In genomic region chr10:63492317-63492690, GRCh38 we compare ENCODE assay signal across 8 cellular contexts. TPM values are rescaled to one million over a fixed set of nuclear protein-coding genes. Genes with fewer than 3 reads are reported as not detected.
DNase-seq lines count a peak whose midpoint lies in the region; ATAC-seq and TF ChIP-seq lines count a peak whose summit lies in the region.
"Not testable (repeated sequence)": the region's sequence is repeated elsewhere in the genome, so short reads cannot be mapped to it uniquely, and the experiment has no call there.

No MANE protein-coding gene starts in this region.

- WGBS in mesenchymal stem cell = 65% methylated on average over 5 of the region's 6 CpGs
- WGBS in upper lobe of left lung, 2 donors = 81 to 85% methylated on average over 6 of the region's 6 CpGs

- H3K27me3 ChIP-seq in mesenchymal stem cell (ENCODE audit: control insufficient read depth in 1 of 2, insufficient read depth in 1 of 2, low read length in 2 of 2); gastrocnemius medialis; upper lobe of left lung: not testable (repeated sequence)

- in situ Hi-C loops in gastrocnemius medialis (cut with MboI; ENCODE audit: low sequenced_read_pairs in 4 of 4) = not testable (repeated sequence)

- not testable (repeated sequence) for H4K8ac ChIP-seq in mesenchymal stem cell (ENCODE audit: low read length)

- H2AK5ac ChIP-seq in mesenchymal stem cell (ENCODE audit: low read length, severe bottlenecking) = not testable (repeated sequence)

- ATAC-seq in gastrocnemius medialis = not testable (repeated sequence)
- peak in 1 of 2 donors; percentile 46 for ATAC-seq in upper lobe of left lung (ENCODE audit: low FRiP score in 2 of 2)

- H3K4me3 ChIP-seq in AG09309 (ENCODE audit: control insufficient read depth, low read depth, low read length); upper lobe of left lung: not testable (repeated sequence)
- H3K4me3 ChIP-seq in mesenchymal stem cell (ENCODE audit: insufficient read depth in 1 of 2, low read depth in 1 of 2, low read length in 2 of 2) (peak overlapping the region in 1 of 2 experiments; percentile 67), gastrocnemius medialis (peak overlapping the region in 1 of 4 donors; percentile 27)

- H3K4ac ChIP-seq in mesenchymal stem cell (ENCODE audit: low read depth in 1 of 2, low read length in 2 of 2) = not testable (repeated sequence)

- not testable (repeated sequence) for H3K27ac ChIP-seq in mesenchymal stem cell (ENCODE audit: low read length, poor library complexity, severe bottlenecking)
- H3K27ac ChIP-seq in gastrocnemius medialis (peak overlapping the region; percentile 29 to 58 (median 48)), upper lobe of left lung (peak overlapping the region; percentile 28 to 65 (median 39))

- not testable (repeated sequence) for H3K36me3 ChIP-seq in mesenchymal stem cell (ENCODE audit: control insufficient read depth in 1 of 2, insufficient read depth in 2 of 2, low read depth in 1 of 2, low read length in 2 of 2); gastrocnemius medialis; upper lobe of left lung

- not testable (repeated sequence) for H3K36me3 Mint-ChIP-seq in chondrocyte (ENCODE audit: low read depth)

- not testable (repeated sequence) for H3K9me3 Mint-ChIP-seq in chondrocyte (ENCODE audit: low read depth)

- H3K23ac ChIP-seq in mesenchymal stem cell (ENCODE audit: low read length in 2 of 2) = not testable (repeated sequence)

- not testable (repeated sequence) for H3K4me1 ChIP-seq in mesenchymal stem cell (ENCODE audit: control insufficient read depth, insufficient read depth, low read depth, low read length)
- H3K4me1 ChIP-seq in gastrocnemius medialis (peaks cover 7 to 15% of the 10 kb centered on the region in 2 donors), upper lobe of left lung (peaks cover 9 to 17% (median 15%) of the 10 kb centered on the region in 4 donors)

- H2BK15ac ChIP-seq in mesenchymal stem cell (ENCODE audit: low read depth, poor library complexity, severe bottlenecking) = not testable (repeated sequence)

- not testable (repeated sequence) for H2AFZ ChIP-seq in mesenchymal stem cell (ENCODE audit: low read depth, low read length)

- H3K9ac ChIP-seq in mesenchymal stem cell (ENCODE audit: low read length) = peak overlapping the region; percentile 85

- TF ChIP-seq EP300 in upper lobe of left lung (IDR thresholded peaks at IDR 0.05) = not testable (repeated sequence)

- H4K91ac ChIP-seq in mesenchymal stem cell (ENCODE audit: low read length) = not testable (repeated sequence)

- H3K14ac ChIP-seq in mesenchymal stem cell (ENCODE audit: low read length in 2 of 2) = not testable (repeated sequence)

- TF ChIP-seq POLR2A in gastrocnemius medialis (IDR thresholded peaks at IDR 0.05); upper lobe of left lung (IDR thresholded peaks at IDR 0.05): not testable (repeated sequence)

- peak overlapping the region; percentile 98 for H3K27ac Mint-ChIP-seq in chondrocyte (ENCODE audit: unreplicated experiment)

- H3K79me1 ChIP-seq in mesenchymal stem cell (replicated peaks; ENCODE audit: low read length, poor library complexity, severe bottlenecking) = peaks cover 18% of the 10 kb centered on the region

- peaks cover 42% of the 10 kb centered on the region for H3K4me1 Mint-ChIP-seq in chondrocyte (ENCODE audit: low read depth)

- TF ChIP-seq CTCF in AG09309 (IDR thresholded peaks at IDR 0.05; ENCODE audit: control insufficient read depth, insufficient read depth, low read depth, low read length, missing control alignments); chondrocyte (IDR thresholded peaks at IDR 0.05); gastrocnemius medialis (IDR thresholded peaks at IDR 0.05 in 4 of 5, conservative IDR thresholded peaks at IDR 0.05 in 1 of 5); upper lobe of left lung (IDR thresholded peaks at IDR 0.05): not testable (repeated sequence)

- peak; percentile 11 for DNase-seq in AG09309 (ENCODE audit: low read depth)
- DNase-seq in LHCN-M2 (ENCODE audit: low read depth) = peak; percentile 60
- peak; percentile 40 for DNase-seq in T1000 (lab: John Stamatoyannopoulos, UW)
- not testable (repeated sequence) for DNase-seq in chondrocyte (ENCODE audit: low spot score); upper lobe of left lung
- peak; percentile 38 for DNase-seq in glomerular visceral epithelial cell (ENCODE audit: extremely low spot score)
- peak; percentile 37 for DNase-seq in mesenchymal stem cell
- DNase-seq in gastrocnemius medialis = peak in 1 of 2 donors; percentile 25

- intact Hi-C loops in gastrocnemius medialis (cut with DNase I; ENCODE audit: low total_unique reads) = not testable (repeated sequence)

- H2BK12ac ChIP-seq in mesenchymal stem cell (ENCODE audit: low read length in 2 of 2) = not testable (repeated sequence)

- not testable (repeated sequence) for H3K4me2 ChIP-seq in mesenchymal stem cell (ENCODE audit: low read length, poor library complexity, severe bottlenecking)

- H3K9me3 ChIP-seq in mesenchymal stem cell (ENCODE audit: control insufficient read depth, low read length); gastrocnemius medialis; upper lobe of left lung: not testable (repeated sequence)

- not testable (repeated sequence) for H2BK120ac ChIP-seq in mesenchymal stem cell (ENCODE audit: low read depth, low read length)

- H3K18ac ChIP-seq in mesenchymal stem cell (ENCODE audit: low read depth in 1 of 2, low read length in 2 of 2) = peak overlapping the region in 1 of 2 experiments; percentile 88

- H2BK5ac ChIP-seq in mesenchymal stem cell (ENCODE audit: low read depth, low read length, poor library complexity, severe bottlenecking) = not testable (repeated sequence)

- H3K4me3 Mint-ChIP-seq in chondrocyte (ENCODE audit: unreplicated experiment) = peak overlapping the region; percentile 63

- H3K27me3 Mint-ChIP-seq in chondrocyte (ENCODE audit: low read depth) = not testable (repeated sequence)

RNA-seq across cellular contexts. Expression of gene JMJD1C, which starts 26.5 kb away (rescaled TPM):
- total RNA-seq in LHCN-M2 (2014; rRNA removed) (139 and 149 TPM in 2 replicates), chondrocyte (72.9 to 81.3 TPM (median 77.0 TPM) in 3 replicates), gastrocnemius medialis (10 to 100 TPM; 22.5 to 74.1 (median 46.9) TPM), upper lobe of left lung (100 to 1,000 TPM in 2 of 6 donors, 10 to 100 TPM in 4; 80.2 to 130 (median 94.2) TPM)
- 10.6 TPM for polyA plus RNA-seq in LHCN-M2 (2012)
- 23.7 TPM for polyA plus RNA-seq in mesenchymal stem cell (2013, experiment 1 of 2)
- 25.8 TPM for polyA plus RNA-seq in mesenchymal stem cell (2013, experiment 2 of 2)

RNA-seq across cellular contexts. Expression of gene REEP3, which starts 28.9 kb away (rescaled TPM):
- total RNA-seq in LHCN-M2 (2014; rRNA removed) = 59.2 and 62.0 TPM in 2 replicates
- polyA plus RNA-seq in LHCN-M2 (2012) = 15.6 TPM
- 77.8 to 80.6 TPM (median 78.3 TPM) in 3 replicates for total RNA-seq in chondrocyte
- 38.5 TPM for polyA plus RNA-seq in mesenchymal stem cell (2013, experiment 1 of 2)
- polyA plus RNA-seq in mesenchymal stem cell (2013, experiment 2 of 2) = 42.0 TPM
- 10 to 100 TPM; 22.8 to 36.7 (median 32.1) TPM for total RNA-seq in gastrocnemius medialis
- total RNA-seq in upper lobe of left lung = 10 to 100 TPM; 23.6 to 63.9 (median 41.8) TPM
